ENCODE assay signal across 1 cellular context in the genomic region with DNA sequence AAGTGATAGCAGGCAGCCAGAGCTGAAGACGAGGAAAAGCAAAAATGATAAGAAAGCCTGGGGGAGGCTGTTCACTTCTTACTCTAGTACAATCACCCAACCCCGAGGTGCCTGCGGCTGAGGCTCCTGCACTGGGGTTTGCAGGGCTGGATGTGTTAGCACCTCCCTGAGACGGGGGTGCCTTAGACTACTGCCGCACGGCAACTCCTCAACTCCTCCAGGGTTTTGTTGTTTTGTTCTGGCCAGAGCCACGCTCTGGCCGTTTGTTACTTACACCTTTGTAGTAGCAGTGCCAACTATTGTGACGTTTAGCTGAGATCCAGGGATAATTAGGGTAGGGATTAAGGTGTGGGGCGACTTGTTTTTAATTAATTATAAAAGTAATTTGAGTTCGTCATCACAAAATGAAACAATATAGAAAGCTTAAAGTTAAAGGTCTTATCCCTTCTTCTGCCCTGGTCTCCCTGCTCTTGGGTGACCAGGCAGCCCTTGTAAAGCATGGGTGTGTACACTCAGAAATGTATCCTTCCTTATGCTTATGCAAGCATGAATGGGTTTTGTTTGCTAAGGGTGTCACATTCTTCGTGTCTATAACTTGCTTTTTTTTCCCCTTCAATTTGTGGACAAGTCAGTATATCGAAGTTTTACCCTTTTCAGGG.
TF ChIP-seq lines count a peak whose summit lies in the region.

No MANE protein-coding gene starts in this region.

TF ChIP-seq in K562, 482 proteins besides CTCF, POLR2A, EP300 and RAD21 (continued from another document):
- TF ChIP-seq UBTF (IDR thresholded peaks at IDR 0.05; ENCODE audit: borderline replicate concordance in 1 of 2, low read depth in 2 of 2, low read length in 2 of 2) = 0 out of 4 replicates have a peak, but pooled peaks of 1 of the 2 experiments have one; percentile 58
- peak; percentile 44 for TF ChIP-seq SMARCA4 (IDR thresholded peaks at IDR 0.05)
- peak; percentile 54 for TF ChIP-seq KDM5B (IDR thresholded peaks at IDR 0.05; ENCODE audit: insufficient replicate concordance, low read depth, low read length)
- 0 out of 2 replicates have a peak, but pooled peaks have one; percentile 36 for TF ChIP-seq HMBOX1 (IDR thresholded peaks at IDR 0.05)
- no peak for TF ChIP-seq ZNF699 (CRISPR knock-in tag; IDR thresholded peaks at IDR 0.05; ENCODE audit: insufficient replicate concordance)
- peak; percentile 60; the same call in 1 of the 2 replicates for TF ChIP-seq ZNF764 (CRISPR knock-in tag; IDR thresholded peaks at IDR 0.05; ENCODE audit: low read depth)
- TF ChIP-seq NONO (IDR thresholded peaks at IDR 0.05; ENCODE audit: low read depth in 2 of 2, low read length in 1 of 2) = no peak
- 0 out of 2 replicates have a peak, but pooled peaks have one; percentile 33 for TF ChIP-seq SMARCC2 (IDR thresholded peaks at IDR 0.05; ENCODE audit: low read depth)
- TF ChIP-seq ZKSCAN1 (IDR thresholded peaks at IDR 0.05; ENCODE audit: low read depth, low read length) = no peak
- no peak for TF ChIP-seq ZBED1 (IDR thresholded peaks at IDR 0.05)
- peak; percentile 19; the same call in 1 of the 2 replicates for TF ChIP-seq DPF2 (IDR thresholded peaks at IDR 0.05)
- no peak for TF ChIP-seq YY1 (IDR thresholded peaks at IDR 0.05; ENCODE audit: borderline replicate concordance in 1 of 3, control insufficient read depth in 1 of 3, extremely low read depth in 1 of 3, insufficient read depth in 3 of 3, insufficient read length in 1 of 3, insufficient replicate concordance in 2 of 3, low read depth in 1 of 3, low read length in 2 of 3)
- TF ChIP-seq NR3C1 (CRISPR knock-in tag; IDR thresholded peaks at IDR 0.05) = no peak
- no peak for TF ChIP-seq MTA3 (IDR thresholded peaks at IDR 0.05; ENCODE audit: borderline replicate concordance)
- TF ChIP-seq MAZ (CRISPR knock-in tag; conservative IDR thresholded peaks at IDR 0.05 in 1 of 2, IDR thresholded peaks at IDR 0.05 in 1 of 2) = 0 out of 4 replicates have a peak, but pooled peaks of 1 of the 2 experiments have one; percentile 20
- TF ChIP-seq ZBTB17 (CRISPR knock-in tag; IDR thresholded peaks at IDR 0.05) = no peak
- TF ChIP-seq, protein P1, sequence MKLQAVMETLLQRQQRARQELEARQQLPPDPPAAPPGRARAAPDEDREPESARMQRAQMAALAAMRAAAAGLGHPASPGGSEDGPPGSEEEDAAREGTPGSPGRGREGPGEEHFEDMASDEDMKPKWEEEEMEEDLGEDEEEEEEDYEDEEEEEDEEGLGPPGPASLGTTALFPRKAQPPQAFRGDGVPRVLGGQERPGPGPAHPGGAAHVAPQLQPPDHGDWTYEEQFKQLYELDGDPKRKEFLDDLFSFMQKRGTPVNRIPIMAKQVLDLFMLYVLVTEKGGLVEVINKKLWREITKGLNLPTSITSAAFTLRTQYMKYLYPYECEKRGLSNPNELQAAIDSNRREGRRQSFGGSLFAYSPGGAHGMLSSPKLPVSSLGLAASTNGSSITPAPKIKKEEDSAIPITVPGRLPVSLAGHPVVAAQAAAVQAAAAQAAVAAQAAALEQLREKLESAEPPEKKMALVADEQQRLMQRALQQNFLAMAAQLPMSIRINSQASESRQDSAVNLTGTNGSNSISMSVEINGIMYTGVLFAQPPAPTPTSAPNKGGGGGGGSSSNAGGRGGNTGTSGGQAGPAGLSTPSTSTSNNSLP (IDR thresholded peaks at IDR 0.05; ENCODE audit: borderline replicate concordance, low read depth, low read length) = 0 out of 2 replicates have a peak, but pooled peaks have one; percentile 24
- 0 out of 2 replicates have a peak, but pooled peaks have one; percentile 15 for TF ChIP-seq PHB2 (IDR thresholded peaks at IDR 0.05; ENCODE audit: low read depth)
- TF ChIP-seq TBL1XR1 (IDR thresholded peaks at IDR 0.05; ENCODE audit: low read length in 2 of 2) = 0 out of 4 replicates have a peak, but pooled peaks of 1 of the 2 experiments have one; percentile 42
- TF ChIP-seq NRF1 (conservative IDR thresholded peaks at IDR 0.05 in 1 of 2, IDR thresholded peaks at IDR 0.05 in 1 of 2) = peak in 1 of 2 experiments; percentile 23; a peak in 1 of 4 replicates
- no peak for TF ChIP-seq ZHX1 (conservative IDR thresholded peaks at IDR 0.05; ENCODE audit: low read length)
- TF ChIP-seq ZBTB7A (IDR thresholded peaks at IDR 0.05; ENCODE audit: borderline replicate concordance, control insufficient read depth, low read depth, low read length) = no peak
- TF ChIP-seq MCM5 (IDR thresholded peaks at IDR 0.05; ENCODE audit: low read depth) = no peak
- no peak for TF ChIP-seq ZNF217 (CRISPR knock-in tag; IDR thresholded peaks at IDR 0.05)
- peak; percentile 36; the same call in 1 of the 2 replicates for TF ChIP-seq ZNF316 (IDR thresholded peaks at IDR 0.05)
- TF ChIP-seq ZNF766 (CRISPR knock-in tag; conservative IDR thresholded peaks at IDR 0.05) = 0 out of 2 replicates have a peak, but pooled peaks have one; percentile 23
- TF ChIP-seq CREM (IDR thresholded peaks at IDR 0.05; ENCODE audit: low read depth) = peak; percentile 19; the same call in 1 of the 2 replicates
- TF ChIP-seq POLR3A (IDR thresholded peaks at IDR 0.05; ENCODE audit: borderline replicate concordance, extremely low read depth, insufficient read depth, insufficient read length) = no peak
- no peak for TF ChIP-seq ATF1 (CRISPR knock-in tag; IDR thresholded peaks at IDR 0.05)
- peak; percentile 39 for TF ChIP-seq ATF1 (tag; IDR thresholded peaks at IDR 0.05)
- peak; percentile 29; the same call in 1 of the 2 replicates for TF ChIP-seq ZNF24 (IDR thresholded peaks at IDR 0.05)
- TF ChIP-seq ARNT (IDR thresholded peaks at IDR 0.05) = 0 out of 4 replicates have a peak, but pooled peaks of 1 of the 2 experiments have one; percentile 14
